In the genomic region with DNA sequence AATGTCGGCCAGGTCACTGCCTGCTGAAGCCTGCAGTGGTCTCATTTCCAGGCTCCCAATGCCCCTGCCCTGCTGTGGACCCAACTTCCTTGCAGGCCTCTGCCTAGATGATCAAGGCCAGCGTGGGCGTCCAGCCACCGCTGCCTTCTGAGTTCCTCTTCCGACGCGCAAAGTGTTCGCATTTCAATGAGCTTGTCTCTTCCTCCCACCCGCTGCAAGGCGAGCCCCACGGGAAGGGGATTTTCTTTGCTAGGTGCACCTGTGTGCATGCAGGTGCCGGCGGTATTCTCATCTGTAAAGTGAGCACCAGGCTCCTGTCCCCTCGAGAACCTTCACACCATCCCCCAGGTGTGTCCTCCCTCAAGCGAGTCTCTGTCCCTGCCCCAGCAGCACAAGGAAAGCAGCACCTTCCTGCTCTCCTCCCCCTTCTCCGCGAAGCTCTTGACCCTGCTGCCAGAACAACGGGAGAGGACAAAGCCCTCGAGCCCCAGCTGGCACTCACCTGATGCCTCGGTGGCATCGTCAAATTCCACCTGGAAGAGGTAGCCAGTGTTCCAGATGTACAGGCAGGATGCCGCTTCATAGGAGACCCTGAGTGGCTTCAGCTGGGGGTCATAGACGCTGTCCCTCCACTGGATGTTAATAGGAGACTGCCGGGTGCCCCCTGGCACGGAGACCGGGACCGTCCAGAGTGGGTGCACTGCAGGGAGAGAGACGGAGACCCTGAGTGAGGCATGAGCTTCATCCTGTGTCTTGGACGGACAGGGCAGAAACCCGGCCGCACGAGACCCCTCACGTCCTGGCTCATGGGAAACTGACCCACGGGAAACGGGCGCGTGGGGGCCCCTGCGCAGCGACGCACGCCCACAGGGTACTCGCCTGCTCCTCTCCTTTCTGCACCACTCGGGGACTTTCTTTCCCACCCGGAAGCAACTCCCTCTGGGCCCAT, we compare ENCODE assay signal across 11 cellular contexts. TPM values are rescaled to one million over a fixed set of nuclear protein-coding genes. Genes with fewer than 3 reads are reported as not detected.
A peak's percentile ranks its signal among the peaks of the same experiment; 100 is the strongest.
DNase-seq lines count a peak whose midpoint lies in the region; ATAC-seq lines count a peak whose summit lies in the region.
"Had no signal": no experiment of that assay in that cellular context is flagged by ENCODE, and none has a peak within 500 bp of the region (broad histone marks: within the 10 kb centered on the region; RNA-seq: fewer than 3 reads in every experiment).

No MANE protein-coding gene starts in this region.

- H3K36me3 Mint-ChIP-seq in activated T-cell treated with anti-CD3 and anti-CD28 coated beads, Interleukin-2, amount 50 U/mL, for 72 hours (ENCODE audit: insufficient read depth in 2 of 2) = no peaks in the 10 kb centered on the region

- H3K4me1 Mint-ChIP-seq in activated T-cell treated with anti-CD3 and anti-CD28 coated beads, Interleukin-2, amount 50 U/mL, for 72 hours (ENCODE audit: low read depth) = peaks cover 12% of the 10 kb centered on the region

- DNase-seq in NCI-H146 (lab: John Stamatoyannopoulos, UW) = peak; percentile 49
- no peak for DNase-seq in NCI-H146 treated with DMSO at 0.1 percent for 48 hours (lab: John Stamatoyannopoulos, UW; ENCODE audit: unreplicated experiment)
- peak; percentile 13 for DNase-seq in NCI-H128 (lab: John Stamatoyannopoulos, UW; ENCODE audit: unreplicated experiment)
- peak; percentile 34 to 43 for DNase-seq in activated T-cell treated with anti-CD3 and anti-CD28 coated beads, Interleukin-2, amount 50 U/mL, for 72 hours
- peak; percentile 16 for DNase-seq in stimulated activated CD4-positive, alpha-beta T cell treated with anti-CD3 and anti-CD28 coated beads, Interleukin-1b, Interleukin-23, amount 100 ng/mL, for 48 hours
- DNase-seq in AG08396 (ENCODE audit: low spot score) = no peak
- DNase-seq: cerebellar nuclear complex had no signal

- no peaks in the 10 kb centered on the region for H3K27me3 Mint-ChIP-seq in activated T-cell treated with anti-CD3 and anti-CD28 coated beads, Interleukin-2, amount 50 U/mL, for 72 hours (ENCODE audit: low read depth)

- peak overlapping the region; percentile 33 to 43 for H3K4me3 Mint-ChIP-seq in activated T-cell treated with anti-CD3 and anti-CD28 coated beads, Interleukin-2, amount 50 U/mL, for 72 hours

- no peak overlapping the region for H3K27ac Mint-ChIP-seq in activated T-cell treated with anti-CD3 and anti-CD28 coated beads, Interleukin-2, amount 50 U/mL, for 72 hours

- no peaks in the 10 kb centered on the region for H3K9me3 Mint-ChIP-seq in activated T-cell treated with anti-CD3 and anti-CD28 coated beads, Interleukin-2, amount 50 U/mL, for 72 hours

- peak; percentile 60 to 62 for ATAC-seq in activated T-cell treated with anti-CD3 and anti-CD28 coated beads, Interleukin-2, amount 50 U/mL, for 72 hours (replicated peaks in 1 of 2)
- ATAC-seq in GM19452 (IDR thresholded peaks at IDR 0.05; ENCODE audit: unreplicated experiment) (no peak), HG03097 (IDR thresholded peaks at IDR 0.05; ENCODE audit: low FRiP score, unreplicated experiment) (no peak)

RNA-seq across cellular contexts. Expression of a gene that starts 9.8 kb away (rescaled TPM):
- under 1 TPM in 1 of 2 donors, not detected in 1; 0.22 TPM for total RNA-seq in activated T-cell treated with anti-CD3 and anti-CD28 coated beads, Interleukin-2, amount 50 U/mL, for 72 hours
- total RNA-seq: fibroblast of villous mesenchyme, lower leg skin had no signal

RNA-seq across cellular contexts. Expression of a gene that starts 24.7 kb away (rescaled TPM):
- total RNA-seq in activated T-cell treated with anti-CD3 and anti-CD28 coated beads, Interleukin-2, amount 50 U/mL, for 72 hours = 10 to 100 TPM; 35.8 to 39.8 TPM

RNA-seq across cellular contexts. Expression of a gene that starts 57.2 kb away (rescaled TPM):
- total RNA-seq in activated T-cell treated with anti-CD3 and anti-CD28 coated beads, Interleukin-2, amount 50 U/mL, for 72 hours = 100 to 1,000 TPM; 463 to 508 TPM

Comparison
In these comparisons a context has a peak if more than half of its experiments do, and no peak if none do; other contexts are left out.
1. DNase-seq: peak in NCI-H146 (single experiment), NCI-H128 (single experiment), activated T-cell treated with anti-CD3 and anti-CD28 coated beads, Interleukin-2, amount 50 U/mL, for 72 hours (2 of 2) and stimulated activated CD4-positive, alpha-beta T cell treated with anti-CD3 and anti-CD28 coated beads, Interleukin-1b, Interleukin-23, amount 100 ng/mL, for 48 hours (single experiment); none in NCI-H146 treated with DMSO at 0.1 percent for 48 hours (single experiment) and AG08396 (single experiment).
2. ATAC-seq: peak in activated T-cell treated with anti-CD3 and anti-CD28 coated beads, Interleukin-2, amount 50 U/mL, for 72 hours (2 of 2); none in GM19452 (single experiment) and HG03097 (single experiment).